ENCODE assay signal across 30 cellular contexts in the genomic region with DNA sequence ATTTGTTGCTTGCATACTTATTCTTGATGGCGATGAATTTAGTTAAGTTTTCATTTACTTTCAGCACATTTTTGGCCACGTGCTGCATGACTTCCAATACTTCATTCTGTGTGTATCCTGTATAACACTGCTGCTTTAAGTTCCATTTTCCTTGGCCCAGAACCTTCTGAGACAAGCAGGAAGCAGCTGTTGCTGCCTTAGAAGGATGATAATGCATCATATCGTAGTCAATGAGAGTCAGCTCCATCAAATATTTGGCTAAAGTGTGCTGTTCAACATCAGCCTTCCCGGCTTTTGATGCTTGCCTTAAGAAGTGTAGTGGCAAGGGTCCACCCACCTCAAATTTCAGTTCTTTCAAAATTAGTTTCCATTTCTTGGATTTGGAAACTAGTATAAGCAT.
"Had no signal": no experiment of that assay in that cellular context is flagged by ENCODE, and none has a peak within 500 bp of the region (broad histone marks: within the 10 kb centered on the region; RNA-seq: fewer than 3 reads in every experiment).

No MANE protein-coding gene starts in this region.

- H3K27ac ChIP-seq: body of pancreas, cardiac muscle cell, coronary artery, gastroesophageal sphincter, heart left ventricle, lower lobe of right lung, ovary, prostate gland, suprapubic skin, tibial artery, upper lobe of right lung, WERI-Rb-1 had no signal

- H3K27me3 ChIP-seq: body of pancreas, gastroesophageal sphincter, heart left ventricle, ovary, suprapubic skin, tibial artery, upper lobe of right lung had no signal

- H3K36me3 ChIP-seq: cardiac muscle cell, gastroesophageal sphincter, heart left ventricle, lower lobe of right lung, ovary, prostate gland, suprapubic skin, tibial artery, upper lobe of right lung, WERI-Rb-1 had no signal

- H3K9me3 ChIP-seq: body of pancreas, gastroesophageal sphincter, heart left ventricle, lower lobe of right lung, ovary, prostate gland, suprapubic skin, tibial artery, upper lobe of right lung had no signal

- H3K4me3 ChIP-seq: body of pancreas, cardiac muscle cell, coronary artery, gastroesophageal sphincter, heart left ventricle, lower lobe of right lung, ovary, prostate gland, suprapubic skin, tibial artery, upper lobe of right lung had no signal

- ATAC-seq: activated CD4-positive, CD25-positive, alpha-beta regulatory T cell treated with anti-CD3 and anti-CD28 coated beads, Interleukin-2, amount 50 U/mL, for 24 hours; body of pancreas; effector memory CD8-positive, alpha-beta T cell; gastroesophageal sphincter; lower lobe of right lung; T-helper 17 cell; upper lobe of right lung had no signal

- DNase-seq: activated CD4-positive, alpha-beta T cell treated with anti-CD3 and anti-CD28 coated beads for 48 hours; activated CD4-positive, alpha-beta T cell treated with anti-CD3 and anti-CD28 coated beads, Interleukin-2, amount 50 U/mL, for 48 hours; activated CD8-positive, alpha-beta memory T cell treated with anti-CD3 and anti-CD28 coated beads for 24 hours; activated effector memory CD4-positive, alpha-beta T cell treated with Interleukin-2 at 50 U/mL for 16 hours; activated naive CD4-positive, alpha-beta T cell treated with Interleukin-2 at 50 U/mL for 16 hours; anterior cingulate cortex; body of pancreas; cerebellar nuclear complex; effector memory CD8-positive, alpha-beta T cell; heart left ventricle; hypothalamus; immature natural killer cell; lower lobe of right lung; mesendoderm; naive B cell; ovary; stimulated activated CD4-positive, alpha-beta T cell treated with anti-CD3 and anti-CD28 coated beads, Interleukin-15, amount 100 ng/mL, for 24 hours; stimulated activated CD4-positive, alpha-beta T cell treated with anti-CD3 and anti-CD28 coated beads, Interleukin-2, amount 100 ng/mL, for 24 hours; stimulated activated naive CD4-positive, alpha-beta T cell; T-helper 17 cell; T1000; tibial artery; upper lobe of right lung; WERI-Rb-1 had no signal

- H3K4me1 ChIP-seq: body of pancreas, gastroesophageal sphincter, lower lobe of right lung, prostate gland, suprapubic skin, tibial artery had no signal
